9 cellular contexts compared by ENCODE assay signal in the genomic region with DNA sequence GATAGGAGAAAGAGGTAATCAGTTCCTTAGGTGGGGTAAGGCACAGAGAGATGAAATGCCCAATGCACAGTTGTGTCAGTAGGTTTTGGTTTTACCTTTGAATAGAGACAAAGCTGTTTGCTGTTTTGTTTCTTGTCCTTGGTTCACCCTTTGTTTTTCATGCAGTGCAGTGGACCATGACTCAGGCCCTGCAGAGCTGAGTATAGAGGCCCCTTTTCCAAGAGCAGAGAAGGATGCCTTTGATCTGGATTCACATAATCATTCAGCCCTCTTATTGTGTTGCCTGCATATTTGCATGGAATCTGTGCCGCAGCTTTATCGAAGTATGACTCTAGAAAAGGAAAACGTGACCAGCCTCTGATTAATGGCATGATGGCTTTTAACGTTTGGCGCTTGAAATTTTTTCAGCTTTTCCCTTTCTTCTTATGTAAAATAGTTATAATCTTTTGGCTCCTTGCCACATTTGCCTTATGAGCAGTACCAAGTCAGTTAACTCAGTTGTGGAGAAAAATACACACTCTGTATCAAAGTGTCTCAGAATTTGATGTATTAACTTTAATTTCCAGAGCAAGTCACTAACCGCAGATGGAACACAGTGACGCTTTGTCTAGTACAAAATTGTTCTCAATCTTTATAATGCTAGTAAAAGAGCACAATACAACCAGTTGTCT.
DNase-seq lines count a peak whose midpoint lies in the region; ATAC-seq and TF ChIP-seq lines count a peak whose summit lies in the region.
"Had no signal": no experiment of that assay in that cellular context is flagged by ENCODE, and none has a peak within 500 bp of the region (broad histone marks: within the 10 kb centered on the region; RNA-seq: fewer than 3 reads in every experiment).

No MANE protein-coding gene starts in this region.

- 0 out of 2 replicates have a peak, but pooled peaks cover 5% of the 10 kb centered on the region for H3K4me1 ChIP-seq in HEK293 (ENCODE audit: control insufficient read depth, insufficient read depth, low read length)
- no peaks in the 10 kb centered on the region for H3K4me1 ChIP-seq in mammary epithelial cell (ENCODE audit: insufficient read depth, low read length)

- H2AFZ ChIP-seq in mammary epithelial cell (ENCODE audit: low read depth, low read length), result no peak overlapping the region

- POLR2A ChIA-PET in HEK293 (lab: Yijun Ruan, JAX), result no interaction called here

- no peaks in the 10 kb centered on the region for H3K9me3 ChIP-seq in HEK293 (ENCODE audit: control insufficient read depth, insufficient read depth, low read depth, low read length)
- no peaks in the 10 kb centered on the region for H3K9me3 ChIP-seq in mammary epithelial cell (replicated peaks; ENCODE audit: insufficient read depth, low read length)
- H3K9me3 ChIP-seq: thoracic aorta had no signal

- DNase-seq in RPMI7951 (ENCODE audit: low read depth) (peak; percentile 75), iPS-NIHi11 (ENCODE audit: low spot score) (peak; percentile 40), CD1c-positive myeloid dendritic cell (ENCODE audit: extremely low spot score) (no peak), mammary epithelial cell (no peak), NCI-H524 treated with DMSO at 0.1 percent for 48 hours (lab: John Stamatoyannopoulos, UW) (no peak), kidney tubule cell (ENCODE audit: low spot score) (no peak)

- 87% methylated on average over 7 of the region's 7 CpGs for WGBS in mammary epithelial cell (ENCODE audit: low coverage, missing lambda C conversion rate)

- peaks cover 6% of the 10 kb centered on the region for H3K79me2 ChIP-seq in mammary epithelial cell (ENCODE audit: insufficient read depth, low read length)

- H3K27me3 ChIP-seq in mammary epithelial cell (ENCODE audit: insufficient read depth, low read length), result no peaks in the 10 kb centered on the region

- intact Hi-C loops in mammary epithelial cell (cut with micrococcal nuclease), result no loop called here

- H3K27ac ChIP-seq in HEK293 (ENCODE audit: extremely low read depth, low read depth, low read length) (no peak overlapping the region), mammary epithelial cell (ENCODE audit: insufficient read depth, low read depth, low read length) (no peak overlapping the region)
- H3K27ac ChIP-seq: thoracic aorta had no signal

- H4K20me1 ChIP-seq in mammary epithelial cell (ENCODE audit: insufficient read depth, low read length), result no peaks in the 10 kb centered on the region

- peak; percentile 73 for ATAC-seq in GM18498 (IDR thresholded peaks at IDR 0.05; ENCODE audit: unreplicated experiment)

- no TSS peak for BruUV-seq in mammary epithelial cell (replicated peaks; lab: Mats Ljungman, UMichigan)

- no peak overlapping the region for H3K4me3 ChIP-seq in HEK293 (ENCODE audit: low read depth, low read length)
- H3K4me3 ChIP-seq in mammary epithelial cell (replicated peaks in 1 of 3; ENCODE audit: insufficient read depth in 1 of 3, low read depth in 2 of 3, low read length in 3 of 3), result no peak overlapping the region
- H3K4me3 ChIP-seq: thoracic aorta had no signal

- CTCF ChIA-PET in HEK293 (lab: Yijun Ruan, JAX) (interaction anchor here (0.7 kb wide), 1 partner anchor 175 kb away, joined by 3 read pairs; no protein-coding TSS in a partner anchor), mammary epithelial cell (lab: Charles Lee; ENCODE audit: low non-redundant PET) (no interaction called here)

- H3K36me3 ChIP-seq in HEK293 (ENCODE audit: control insufficient read depth in 2 of 2, insufficient read depth in 1 of 2, low read length in 2 of 2) (no peaks in the 10 kb centered on the region), mammary epithelial cell (ENCODE audit: insufficient read depth, low read length) (no peaks in the 10 kb centered on the region)
- H3K36me3 ChIP-seq: thoracic aorta had no signal

- TF ChIP-seq CTCF in HEK293 (tag by site-specific recombination; IDR thresholded peaks at IDR 0.05) (no peak), mammary epithelial cell (conservative IDR thresholded peaks at IDR 0.05 in 1 of 2, IDR thresholded peaks at IDR 0.05 in 1 of 2; ENCODE audit: extremely low read depth in 1 of 2, insufficient read depth in 1 of 2, low read depth in 1 of 2, low read length in 2 of 2) (no peak)

- no peak overlapping the region for H3K4me2 ChIP-seq in mammary epithelial cell (ENCODE audit: insufficient read depth, low read depth, low read length)

- H3K9ac ChIP-seq in mammary epithelial cell (ENCODE audit: insufficient read depth, low read length), result no peak overlapping the region

- dilution Hi-C loops in mammary epithelial cell (cut with HindIII; ENCODE audit: low sequenced_read_pairs), result no loop called here

- in situ Hi-C loops in mammary epithelial cell (cut with MboI; ENCODE audit: low sequenced_read_pairs in 2 of 2), result no loop called here

TF ChIP-seq in HEK293, 187 proteins besides CTCF, POLR2A, EP300 and RAD21:
- TF ChIP-seq, protein P1, sequence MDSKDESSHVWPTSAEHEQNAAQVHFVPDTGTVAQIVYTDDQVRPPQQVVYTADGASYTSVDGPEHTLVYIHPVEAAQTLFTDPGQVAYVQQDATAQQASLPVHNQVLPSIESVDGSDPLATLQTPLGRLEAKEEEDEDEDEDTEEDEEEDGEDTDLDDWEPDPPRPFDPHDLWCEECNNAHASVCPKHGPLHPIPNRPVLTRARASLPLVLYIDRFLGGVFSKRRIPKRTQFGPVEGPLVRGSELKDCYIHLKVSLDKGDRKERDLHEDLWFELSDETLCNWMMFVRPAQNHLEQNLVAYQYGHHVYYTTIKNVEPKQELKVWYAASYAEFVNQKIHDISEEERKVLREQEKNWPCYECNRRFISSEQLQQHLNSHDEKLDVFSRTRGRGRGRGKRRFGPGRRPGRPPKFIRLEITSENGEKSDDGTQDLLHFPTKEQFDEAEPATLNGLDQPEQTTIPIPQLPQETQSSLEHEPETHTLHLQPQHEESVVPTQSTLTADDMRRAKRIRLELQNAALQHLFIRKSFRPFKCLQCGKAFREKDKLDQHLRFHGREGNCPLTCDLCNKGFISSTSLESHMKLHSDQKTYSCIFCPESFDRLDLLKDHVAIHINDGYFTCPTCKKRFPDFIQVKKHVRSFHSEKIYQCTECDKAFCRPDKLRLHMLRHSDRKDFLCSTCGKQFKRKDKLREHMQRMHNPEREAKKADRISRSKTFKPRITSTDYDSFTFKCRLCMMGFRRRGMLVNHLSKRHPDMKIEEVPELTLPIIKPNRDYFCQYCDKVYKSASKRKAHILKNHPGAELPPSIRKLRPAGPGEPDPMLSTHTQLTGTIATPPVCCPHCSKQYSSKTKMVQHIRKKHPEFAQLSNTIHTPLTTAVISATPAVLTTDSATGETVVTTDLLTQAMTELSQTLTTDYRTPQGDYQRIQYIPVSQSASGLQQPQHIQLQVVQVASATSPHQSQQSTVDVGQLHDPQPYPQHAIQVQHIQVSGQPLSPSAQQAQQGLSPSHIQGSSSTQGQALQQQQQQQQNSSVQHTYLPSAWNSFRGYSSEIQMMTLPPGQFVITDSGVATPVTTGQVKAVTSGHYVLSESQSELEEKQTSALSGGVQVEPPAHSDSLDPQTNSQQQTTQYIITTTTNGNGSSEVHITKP (tag by site-specific recombination; IDR thresholded peaks at IDR 0.05), result 0 out of 2 replicates have a peak, but pooled peaks have one; percentile 12
- TF ChIP-seq REPIN1 (tag by site-specific recombination; IDR thresholded peaks at IDR 0.05; ENCODE audit: low read depth), result no peak
TF ChIP-seq in HEK293: peak in this region for 1.

Comparison
In these comparisons a context has a peak if more than half of its experiments do, and no peak if none do; other contexts are left out.
1. DNase-seq: peak in RPMI7951 (single experiment) and iPS-NIHi11 (single experiment); none in CD1c-positive myeloid dendritic cell (single experiment), mammary epithelial cell (single experiment), NCI-H524 treated with DMSO at 0.1 percent for 48 hours (single experiment) and kidney tubule cell (single experiment).